In genomic region chrX:135977611-135978010, GRCh38 we compare ENCODE assay signal across 12 cellular contexts. TPM values are rescaled to one million over a fixed set of nuclear protein-coding genes. Genes with fewer than 3 reads are reported as not detected.
A peak's percentile ranks its signal among the peaks of the same experiment; 100 is the strongest.
DNase-seq lines count a peak whose midpoint lies in the region; ATAC-seq and TF ChIP-seq lines count a peak whose summit lies in the region.
"Had no signal": no experiment of that assay in that cellular context is flagged by ENCODE, and none has a peak within 500 bp of the region (broad histone marks: within the 10 kb centered on the region; RNA-seq: fewer than 3 reads in every experiment).

No MANE protein-coding gene starts in this region.

- peaks cover 42% of the 10 kb centered on the region for H3F3A ChIP-seq in PC-9 (ENCODE audit: insufficient read depth, low read depth)

- ATAC-seq in GM18505 (IDR thresholded peaks at IDR 0.05; ENCODE audit: unreplicated experiment) (no peak), esophagus mucosa (no peak)
- ATAC-seq: heart left ventricle had no signal

- H2AFZ ChIP-seq in PC-9: no peak overlapping the region

- H3K9me3 ChIP-seq in PC-9 (ENCODE audit: insufficient read depth, low read depth) (no peaks in the 10 kb centered on the region), A673 (ENCODE audit: low read depth, low read length, poor library complexity, severe bottlenecking) (no peaks in the 10 kb centered on the region)
- H3K9me3 ChIP-seq: heart left ventricle, testis had no signal

- H3K79me2 ChIP-seq in PC-9 (ENCODE audit: low read depth): peaks cover 8% of the 10 kb centered on the region

- no peak for TF ChIP-seq POLR2A in GM18505 (IDR thresholded peaks at IDR 0.05; ENCODE audit: borderline replicate concordance, extremely low read depth, insufficient read depth, insufficient read length)

- no peak for TF ChIP-seq CTCF in PC-9 (conservative IDR thresholded peaks at IDR 0.05)
- no peak for TF ChIP-seq CTCF in A673 (conservative IDR thresholded peaks at IDR 0.05; ENCODE audit: low read depth, low read length)

- H3K4me2 ChIP-seq in PC-9: peak overlapping the region; percentile 71

- intact Hi-C loops in PC-9 (cut with micrococcal nuclease; ENCODE audit: unreplicated experiment): loop anchor here (1.0 to 10.0 kb wide), 2 partner anchors 8 to 157 kb away; partner anchors contain the start of gene SLC9A6
- intact Hi-C loops in A673 (cut with micrococcal nuclease; ENCODE audit: unreplicated experiment): no loop called here

- H3K4me3 ChIP-seq in PC-9 (peak overlapping the region; percentile 32; the same call in 1 of the 2 replicates), A673 (ENCODE audit: low read depth, low read length, poor library complexity, severe bottlenecking) (no peak overlapping the region)
- H3K4me3 ChIP-seq: heart left ventricle, testis had no signal

- CTCF ChIA-PET in PC-9 (lab: Charles Lee) (interaction anchor here (0.7 kb wide), 2 partner anchors 50 to 529 kb away, joined by 3 read pairs; no protein-coding TSS in a partner anchor), A673 (lab: Charles Lee) (no interaction called here)

- H3K27me3 ChIP-seq in PC-9 (ENCODE audit: insufficient read depth, low read depth) (0 out of 2 replicates have a peak, but pooled peaks cover 10% of the 10 kb centered on the region), A673 (replicated peaks; ENCODE audit: insufficient read depth, low read depth, low read length, poor library complexity) (no peaks in the 10 kb centered on the region)
- H3K27me3 ChIP-seq: heart left ventricle, testis had no signal

- peaks cover 3% of the 10 kb centered on the region; the same call in 1 of the 2 replicates for H4K20me1 ChIP-seq in PC-9 (ENCODE audit: insufficient read depth)

- DNase-seq in A172 (ENCODE audit: low spot score) (peak; percentile 14), ELR (ENCODE audit: low read depth) (peak; percentile 82), PC-9 (peak in 1 of 2 experiments; percentile 93), epithelial cell of prostate (ENCODE audit: low read depth, low spot score) (peak; percentile 46), A673 (ENCODE audit: low spot score) (no peak)
- DNase-seq in activated naive CD4-positive, alpha-beta T cell treated with anti-CD3 and anti-CD28 coated beads, Interleukin-2, amount 50 U/mL, for 16 hours: no peak
- DNase-seq: H9, heart left ventricle, NCI-H1417 treated with DMSO at 0.1 percent for 48 hours, testis had no signal

- no TSS peak for BruUV-seq in PC-9 (replicated peaks; lab: Mats Ljungman, UMichigan)
- BruUV-seq in A673 (replicated peaks; lab: Mats Ljungman, UMichigan): no TSS peak

- POLR2A ChIA-PET in PC-9 (lab: Charles Lee; ENCODE audit: unreplicated experiment): interaction anchor here (0.5 to 0.6 kb wide), 3 partner anchors 154 to 1351 kb away, joined by 3 to 6 read pairs (median 3); no protein-coding TSS in a partner anchor
- POLR2A ChIA-PET in A673 (lab: Charles Lee; ENCODE audit: low non-redundant PET): no interaction called here

- H3K36me3 ChIP-seq in PC-9 (ENCODE audit: low read depth): no peaks in the 10 kb centered on the region
- no peaks in the 10 kb centered on the region for H3K36me3 ChIP-seq in A673 (ENCODE audit: insufficient read depth, low read length, poor library complexity, severe bottlenecking)
- H3K36me3 ChIP-seq: heart left ventricle had no signal

- H3K27ac ChIP-seq in PC-9: no peak overlapping the region
- no peak overlapping the region for H3K27ac ChIP-seq in epithelial cell of prostate
- no peak overlapping the region for H3K27ac ChIP-seq in A673 (ENCODE audit: low read depth, low read length, poor library complexity, severe bottlenecking)
- H3K27ac ChIP-seq: heart left ventricle, testis had no signal

- H3K4me1 ChIP-seq in PC-9 (replicated peaks; ENCODE audit: insufficient read depth): peaks cover 25% of the 10 kb centered on the region
- no peaks in the 10 kb centered on the region for H3K4me1 ChIP-seq in A673 (ENCODE audit: insufficient read depth, low read length, poor library complexity, severe bottlenecking)
- H3K4me1 ChIP-seq: testis had no signal

- no peaks in the 10 kb centered on the region for H3K9me2 ChIP-seq in PC-9 (ENCODE audit: insufficient read depth)

RNA-seq across cellular contexts. Expression of gene MMGT1, which starts 3.8 kb away (rescaled TPM):
- 9.5 and 11.3 TPM in 2 replicates for total RNA-seq in A172 (2014; rRNA removed; shearing (Covaris generic))
- total RNA-seq in PC-9 (2021) (23.7 and 26.2 TPM in 2 replicates), A673 (2021) (22.6 and 25.8 TPM in 2 replicates), esophagus mucosa (12.9 TPM)

RNA-seq across cellular contexts. Expression of gene SLC9A6, which starts 7.6 kb away (rescaled TPM):
- total RNA-seq in A172 (2014; rRNA removed; shearing (Covaris generic)): 6.8 and 12.2 TPM in 2 replicates
- 14.8 and 16.5 TPM in 2 replicates for total RNA-seq in PC-9 (2021)
- 13.0 and 14.3 TPM in 2 replicates for total RNA-seq in A673 (2021)
- total RNA-seq in esophagus mucosa: 10.5 TPM

Comparison
In these comparisons a context has a peak if more than half of its experiments do, and no peak if none do; other contexts are left out.
1. DNase-seq: peak in A172 (single experiment), ELR (single experiment) and epithelial cell of prostate (single experiment); none in A673 (single experiment) and activated naive CD4-positive, alpha-beta T cell treated with anti-CD3 and anti-CD28 coated beads, Interleukin-2, amount 50 U/mL, for 16 hours (single experiment).